Comparison of ENCODE assay signal across 8 cellular contexts in genomic region chr1:232805269-232806070, GRCh38. TPM values are rescaled to one million over a fixed set of nuclear protein-coding genes. Genes with fewer than 3 reads are reported as not detected.
A peak's percentile ranks its signal among the peaks of the same experiment; 100 is the strongest.
DNase-seq lines count a peak whose midpoint lies in the region; ATAC-seq and TF ChIP-seq lines count a peak whose summit lies in the region.

Gene MAP10, plus strand, starts transcription at chr1:232805416. Its CDS starts 34 bp downstream, at chr1:232805450.

- H3K4me3 ChIP-seq in KMS-11 (IDR thresholded peaks at IDR 0.05; ENCODE audit: insufficient read depth, low read depth, low read length) (peak within 1 kb of the TSS; percentile 79), right cardiac atrium (ENCODE audit: low read length) (peak within 1 kb of the TSS; percentile 72)

- peak; percentile 95 for DNase-seq in D341Med (ENCODE audit: low spot score)
- DNase-seq in T-helper 2 cell: peak; percentile 18 to 93 (median 53)
- peak; percentile 83 to 92 (median 90) for DNase-seq in right cardiac atrium
- peak; percentile 56 for DNase-seq in putamen (ENCODE audit: low spot score)
- peak; percentile 71 for DNase-seq in ureter (ENCODE audit: low spot score)

- H3K4me1 ChIP-seq in KMS-11 (ENCODE audit: low read depth, poor library complexity, severe bottlenecking): peaks cover 29% of the 10 kb centered on the region
- peaks cover 3% of the 10 kb centered on the region for H3K4me1 ChIP-seq in right cardiac atrium (ENCODE audit: control insufficient read depth, insufficient read depth, low read length)

- H3K9ac ChIP-seq in KMS-11: peak within 1 kb of the TSS; percentile 86

- H4K20me1 ChIP-seq in KMS-11 (ENCODE audit: insufficient read depth): no peaks in the 10 kb centered on the region

- no peaks in the 10 kb centered on the region for H3K27me3 ChIP-seq in KMS-11 (ENCODE audit: insufficient read depth, low read depth)
- no peaks in the 10 kb centered on the region for H3K27me3 ChIP-seq in right cardiac atrium (ENCODE audit: control insufficient read depth, insufficient read depth)

- H2AFZ ChIP-seq in KMS-11 (ENCODE audit: low read depth): peak within 1 kb of the TSS; percentile 85

- WGBS in right cardiac atrium: 2% methylated on average over 74 of the region's 74 CpGs

- no peaks in the 10 kb centered on the region for H3K9me3 ChIP-seq in right cardiac atrium (ENCODE audit: control insufficient read depth, low read length)

- peak; percentile 87 for ATAC-seq in GM21390 (IDR thresholded peaks at IDR 0.05; ENCODE audit: unreplicated experiment)
- ATAC-seq in right cardiac atrium: peak; percentile 92 to 93

- peak within 1 kb of the TSS; percentile 50 for H3K4me2 ChIP-seq in KMS-11

- TF ChIP-seq CTCF in KMS-11 (conservative IDR thresholded peaks at IDR 0.05; ENCODE audit: low read depth, low read length): no peak

- no peaks in the 10 kb centered on the region for H3K36me3 ChIP-seq in KMS-11 (ENCODE audit: insufficient read depth)

- H3K27ac ChIP-seq in KMS-11: peak within 1 kb of the TSS; percentile 57
- peak within 1 kb of the TSS; percentile 95 for H3K27ac ChIP-seq in angular gyrus (ENCODE audit: low read depth, low read length)
- H3K27ac ChIP-seq in right cardiac atrium (ENCODE audit: low read length): peak within 1 kb of the TSS; percentile 95

- H3K79me2 ChIP-seq in KMS-11 (ENCODE audit: insufficient read depth, low read depth): no peaks in the 10 kb centered on the region

- intact Hi-C loops in right cardiac atrium (cut with DNase I): loop anchor here in 1 of 4 donors (10.0 kb wide), 1 partner anchor 149 kb away; the partner anchor contains the start of gene NTPCR

RNA-seq across cellular contexts. Expression of gene MAP10, which starts in this region (rescaled TPM):
- total RNA-seq in right cardiac atrium: 1 to 10 TPM; 2.6 to 4.3 (median 4.0) TPM
- polyA plus RNA-seq in right cardiac atrium: 1.5 TPM
- 4.0 TPM for total RNA-seq in ureter

Comparison
In these comparisons a context has a peak if more than half of its experiments do, and no peak if none do; other contexts are left out.
1. Peak in every context shown above with its lines: DNase-seq, ATAC-seq, H3K4me3 ChIP-seq and H3K27ac ChIP-seq.